ENCODE assay signal across 13 cellular contexts in the genomic region with DNA sequence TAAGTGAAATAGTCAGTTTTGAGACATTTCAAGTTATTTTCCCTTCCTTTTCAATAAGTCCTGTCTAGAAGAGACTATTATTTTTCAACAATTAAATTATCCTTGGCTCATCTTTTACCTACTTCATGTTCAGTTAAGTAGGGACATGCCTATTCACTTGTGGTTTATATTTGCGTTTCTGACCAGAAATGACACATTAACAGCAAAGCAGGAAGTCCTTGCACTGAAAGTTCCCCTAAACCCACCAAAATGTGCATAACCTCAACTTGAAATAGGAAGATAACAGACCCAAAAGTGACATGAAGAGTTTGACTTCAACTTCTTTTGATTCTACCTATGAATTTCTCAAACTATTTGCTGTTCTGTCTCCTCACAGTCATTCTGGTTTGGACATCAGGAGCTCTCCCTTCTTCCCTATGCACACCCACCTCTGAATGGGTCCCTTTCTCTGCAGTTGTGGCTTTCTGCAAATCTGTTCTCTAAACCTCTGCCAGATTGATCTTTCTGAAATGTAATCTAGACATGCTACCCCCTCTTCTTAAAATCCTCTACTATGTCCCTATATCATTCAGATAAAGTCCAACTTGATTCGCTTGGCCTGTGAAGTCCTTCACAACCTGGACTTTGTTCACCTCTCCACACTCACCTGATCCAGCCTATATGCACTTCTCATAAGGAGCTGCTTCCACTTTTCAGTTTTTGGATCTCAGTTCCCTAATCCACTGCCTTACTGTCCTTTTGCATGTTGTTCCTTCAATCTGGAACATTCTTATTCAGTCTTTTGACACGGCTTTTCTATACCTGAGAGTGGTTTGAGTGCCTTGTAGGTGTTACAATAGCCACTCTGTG.
DNase-seq lines count a peak whose midpoint lies in the region; ATAC-seq lines count a peak whose summit lies in the region.
"Had no signal": no experiment of that assay in that cellular context is flagged by ENCODE, and none has a peak within 500 bp of the region (broad histone marks: within the 10 kb centered on the region; RNA-seq: fewer than 3 reads in every experiment).

No MANE protein-coding gene starts in this region.

- peaks cover 9% of the 10 kb centered on the region for H3K9me3 Mint-ChIP-seq in stimulated activated effector memory CD8-positive, alpha-beta T cell treated with anti-CD3 and anti-CD28 coated beads, Interleukin-12 subunit alpha, Interleukin-12 subunit beta, amount 100 ng/mL, for 72 hours

- no peak overlapping the region for H3K4me3 Mint-ChIP-seq in stimulated activated effector memory CD8-positive, alpha-beta T cell treated with anti-CD3 and anti-CD28 coated beads, Interleukin-12 subunit alpha, Interleukin-12 subunit beta, amount 100 ng/mL, for 72 hours
- H3K4me3 Mint-ChIP-seq: central memory CD8-positive, alpha-beta T cell had no signal

- no peaks in the 10 kb centered on the region for H3K4me1 Mint-ChIP-seq in stimulated activated effector memory CD8-positive, alpha-beta T cell treated with anti-CD3 and anti-CD28 coated beads, Interleukin-12 subunit alpha, Interleukin-12 subunit beta, amount 100 ng/mL, for 72 hours
- H3K4me1 Mint-ChIP-seq: central memory CD8-positive, alpha-beta T cell had no signal

- peak; percentile 44 for DNase-seq in OCI-M1 (lab: John Stamatoyannopoulos, UW)
- no peak for DNase-seq in stimulated activated effector memory CD8-positive, alpha-beta T cell treated with anti-CD3 and anti-CD28 coated beads, Interleukin-12 subunit alpha, Interleukin-12 subunit beta, amount 100 ng/mL, for 72 hours (ENCODE audit: low spot score in 2 of 2)
- no peak for DNase-seq in HT-29 (ENCODE audit: low spot score)
- no peak for DNase-seq in stimulated activated CD8-positive, alpha-beta memory T cell treated with anti-CD3 and anti-CD28 coated beads, Interleukin-4, amount 100 ng/mL, for 48 hours
- DNase-seq: kidney glomerular epithelial cell; NCI-H2029 treated with DMSO at 0.1 percent for 48 hours; RPMI8226; stimulated activated CD4-positive, alpha-beta T cell treated with anti-CD3 and anti-CD28 coated beads, Interleukin-4, amount 100 ng/mL, for 4 hours had no signal

- no peaks in the 10 kb centered on the region for H3K36me3 Mint-ChIP-seq in stimulated activated effector memory CD8-positive, alpha-beta T cell treated with anti-CD3 and anti-CD28 coated beads, Interleukin-12 subunit alpha, Interleukin-12 subunit beta, amount 100 ng/mL, for 72 hours

- H3K27ac Mint-ChIP-seq in stimulated activated effector memory CD8-positive, alpha-beta T cell treated with anti-CD3 and anti-CD28 coated beads, Interleukin-12 subunit alpha, Interleukin-12 subunit beta, amount 100 ng/mL, for 72 hours, result no peak overlapping the region

- ATAC-seq in GM18519 (IDR thresholded peaks at IDR 0.05; ENCODE audit: low FRiP score, unreplicated experiment) (peak; percentile 85), GM21447 (IDR thresholded peaks at IDR 0.05; ENCODE audit: unreplicated experiment) (peak; percentile 97), HG03064 (IDR thresholded peaks at IDR 0.05; ENCODE audit: low read depth, unreplicated experiment) (peak; percentile 81), esophagus mucosa (no peak)
- no peak for ATAC-seq in stimulated activated effector memory CD8-positive, alpha-beta T cell treated with anti-CD3 and anti-CD28 coated beads, Interleukin-12 subunit alpha, Interleukin-12 subunit beta, amount 100 ng/mL, for 72 hours

Comparison
In these comparisons a context has a peak if more than half of its experiments do, and no peak if none do; other contexts are left out.
1. ATAC-seq: peak in GM18519 (single experiment), GM21447 (single experiment) and HG03064 (single experiment); none in esophagus mucosa (single experiment) and stimulated activated effector memory CD8-positive, alpha-beta T cell treated with anti-CD3 and anti-CD28 coated beads, Interleukin-12 subunit alpha, Interleukin-12 subunit beta, amount 100 ng/mL, for 72 hours (single experiment).